2 cellular contexts compared by ENCODE assay signal in the genomic region with DNA sequence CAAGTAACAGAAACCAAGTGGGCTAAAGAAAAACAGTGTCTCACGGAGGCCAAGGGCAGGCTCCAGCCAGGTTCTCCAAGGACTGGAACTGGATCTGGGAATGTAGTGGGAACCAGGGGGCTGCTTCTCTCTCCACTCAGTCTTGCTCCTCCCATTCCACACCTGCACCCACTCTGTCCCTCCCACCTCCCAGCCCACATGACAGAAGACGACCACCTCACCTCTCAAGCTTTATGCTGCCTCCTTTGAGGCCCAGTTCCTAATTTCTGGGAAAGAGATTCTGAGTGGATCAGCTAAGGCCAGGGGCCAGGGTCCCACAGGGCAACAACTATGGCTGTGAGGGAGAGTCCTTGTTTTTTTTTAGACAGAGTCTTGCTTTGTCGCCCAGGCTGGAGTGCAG.
TF ChIP-seq lines count a peak whose summit lies in the region.

No MANE protein-coding gene starts in this region.

TF ChIP-seq in HEK293, 187 proteins besides CTCF, POLR2A, EP300 and RAD21:
- TF ChIP-seq ZFHX2 (tag by site-specific recombination; conservative IDR thresholded peaks at IDR 0.05) (peak; percentile 47), ZNF529 (tag by site-specific recombination; IDR thresholded peaks at IDR 0.05; ENCODE audit: insufficient replicate concordance) (no peak), EGR2 (tag by site-specific recombination; IDR thresholded peaks at IDR 0.05; ENCODE audit: low read depth) (peak; percentile 60; the same call in 1 of the 2 replicates)

TF ChIP-seq in H1, 55 proteins besides CTCF, POLR2A, EP300 and RAD21:
- TF ChIP-seq YY1 (IDR thresholded peaks at IDR 0.05; ENCODE audit: low read depth, low read length): no peak
- TF ChIP-seq TBP (IDR thresholded peaks at IDR 0.05; ENCODE audit: low read depth, low read length): no peak
- no peak for TF ChIP-seq NRF1 (IDR thresholded peaks at IDR 0.05; ENCODE audit: low read depth, low read length)
- TF ChIP-seq ASH2L (IDR thresholded peaks at IDR 0.05; ENCODE audit: low read length): no peak
- TF ChIP-seq POLR2AphosphoS5 (IDR thresholded peaks at IDR 0.05; ENCODE audit: low read depth, low read length): no peak
- TF ChIP-seq BCL11A (IDR thresholded peaks at IDR 0.05; ENCODE audit: low read depth in 2 of 2, low read length in 2 of 2): no peak
- no peak for TF ChIP-seq SIX5 (IDR thresholded peaks at IDR 0.05; ENCODE audit: low read depth, low read length)
- TF ChIP-seq JUN (IDR thresholded peaks at IDR 0.05; ENCODE audit: low read depth, low read length): no peak
- TF ChIP-seq CREB1 (IDR thresholded peaks at IDR 0.05): no peak
- no peak for TF ChIP-seq NANOG (IDR thresholded peaks at IDR 0.05; ENCODE audit: insufficient read depth, low read depth, low read length, poor library complexity, severe bottlenecking)
- TF ChIP-seq CHD1 (IDR thresholded peaks at IDR 0.05; ENCODE audit: low read depth, low read length): no peak
- TF ChIP-seq SIRT6 (IDR thresholded peaks at IDR 0.05; ENCODE audit: low read length): no peak
- TF ChIP-seq SRF (IDR thresholded peaks at IDR 0.05; ENCODE audit: low read depth, low read length): no peak
- no peak for TF ChIP-seq RFX5 (IDR thresholded peaks at IDR 0.05; ENCODE audit: borderline replicate concordance, low read depth, low read length)
TF ChIP-seq in H1: peak in this region for 0.
